Comparison of ENCODE assay signal across 8 cellular contexts in the genomic region with DNA sequence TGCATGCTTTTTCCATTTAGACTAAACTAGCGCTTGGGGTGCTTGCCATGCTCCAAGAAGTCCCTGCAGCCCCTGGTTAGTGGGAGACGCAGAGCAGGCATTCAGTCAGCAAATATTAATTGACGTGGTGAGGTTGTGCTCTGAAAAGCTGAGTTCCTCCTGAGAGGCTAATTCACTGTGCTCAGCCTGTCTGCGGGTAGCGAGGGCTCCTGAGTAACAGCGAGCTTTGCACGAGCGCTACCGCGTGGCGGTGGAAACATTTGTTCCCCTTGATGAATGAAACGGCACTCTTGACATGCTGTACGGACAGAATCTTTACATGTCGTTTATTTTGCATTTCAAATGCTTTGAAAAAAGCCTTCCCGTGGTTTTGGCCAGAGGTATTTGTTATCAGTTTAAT.
A peak's percentile ranks its signal among the peaks of the same experiment; 100 is the strongest.
DNase-seq lines count a peak whose midpoint lies in the region; ATAC-seq, FAIRE-seq and TF ChIP-seq lines count a peak whose summit lies in the region.

No MANE protein-coding gene starts in this region.

- H3K4me3 ChIP-seq in astrocyte (ENCODE audit: insufficient read depth, low read depth, low read length): no peak overlapping the region

- no peaks in the 10 kb centered on the region for H3K36me3 Mint-ChIP-seq in activated CD4-positive, alpha-beta T cell treated with anti-CD3 and anti-CD28 coated beads, Interleukin-2, amount 10 ng/mL, durations not matched to agents 24 days and 14 days (ENCODE audit: low read depth)
- no peaks in the 10 kb centered on the region for H3K36me3 Mint-ChIP-seq in astrocyte (ENCODE audit: low read depth, unreplicated experiment)

- peak overlapping the region; percentile 59 for H2AFZ ChIP-seq in astrocyte (ENCODE audit: low read depth, low read length)

- no peaks in the 10 kb centered on the region for H4K20me1 ChIP-seq in astrocyte (ENCODE audit: insufficient read depth, low read length)

- intact Hi-C loops in activated CD4-positive, alpha-beta T cell treated with anti-CD3 and anti-CD28 coated beads, Interleukin-2, amount 10 ng/mL, durations not matched to agents 24 days and 14 days (cut with micrococcal nuclease): no loop called here

- H3K4me1 Mint-ChIP-seq in activated CD4-positive, alpha-beta T cell treated with anti-CD3 and anti-CD28 coated beads, Interleukin-2, amount 10 ng/mL, durations not matched to agents 24 days and 14 days: peaks cover 3% of the 10 kb centered on the region
- H3K4me1 Mint-ChIP-seq in astrocyte (ENCODE audit: low read depth, unreplicated experiment): peaks cover 8% of the 10 kb centered on the region

- peak overlapping the region; percentile 69 for H3K4me2 ChIP-seq in astrocyte (ENCODE audit: low read length)

- peaks cover 19% of the 10 kb centered on the region for H3K4me1 ChIP-seq in astrocyte (ENCODE audit: insufficient read depth, low read length)

- peak; percentile 59 for ATAC-seq in stimulated activated naive CD8-positive, alpha-beta T cell treated with anti-CD3 and anti-CD28 coated beads, Interleukin-15, Interleukin-2, amounts not matched to agents 100 U/mL and 50 U/mL, for 24 hours
- ATAC-seq in GM19467 (IDR thresholded peaks at IDR 0.05; ENCODE audit: unreplicated experiment): no peak

- FAIRE-seq in astrocyte (lab: Jason Lieb, UNC): no peak

- H3K36me3 ChIP-seq in astrocyte (ENCODE audit: insufficient read depth, low read length): no peaks in the 10 kb centered on the region

- peak overlapping the region; percentile 54 for H3K9ac ChIP-seq in astrocyte (ENCODE audit: low read length)

- H3K27ac Mint-ChIP-seq in activated CD4-positive, alpha-beta T cell treated with anti-CD3 and anti-CD28 coated beads, Interleukin-2, amount 10 ng/mL, durations not matched to agents 24 days and 14 days: no peak overlapping the region
- H3K27ac Mint-ChIP-seq in astrocyte (ENCODE audit: unreplicated experiment): no peak overlapping the region

- H3K79me2 ChIP-seq in astrocyte (ENCODE audit: insufficient read depth, low read length): no peaks in the 10 kb centered on the region

- DNase-seq in activated CD4-positive, alpha-beta T cell treated with anti-CD3 and anti-CD28 coated beads, Interleukin-2, amount 10 ng/mL, durations not matched to agents 24 days and 14 days: peak; percentile 61
- DNase-seq in activated CD4-positive, alpha-beta T cell treated with anti-CD3 and anti-CD28 coated beads, Interleukin-2, amount 50 U/mL, for 1 hour: no peak
- peak; percentile 84 for DNase-seq in astrocyte (ENCODE audit: low read depth)
- peak; percentile 63 for DNase-seq in islet precursor cell
- peak; percentile 26 for DNase-seq in stimulated activated naive CD8-positive, alpha-beta T cell treated with anti-CD3 and anti-CD28 coated beads, Interleukin-15, Interleukin-2, amounts not matched to agents 100 U/mL and 50 U/mL, for 24 hours
- DNase-seq in KG1 (lab: John Stamatoyannopoulos, UW): no peak
- DNase-seq in A172 (ENCODE audit: low spot score): no peak

- H3K4me3 Mint-ChIP-seq in activated CD4-positive, alpha-beta T cell treated with anti-CD3 and anti-CD28 coated beads, Interleukin-2, amount 10 ng/mL, durations not matched to agents 24 days and 14 days: no peak overlapping the region
- H3K4me3 Mint-ChIP-seq in astrocyte (ENCODE audit: unreplicated experiment): no peak overlapping the region

- no peaks in the 10 kb centered on the region for H3K9me3 Mint-ChIP-seq in activated CD4-positive, alpha-beta T cell treated with anti-CD3 and anti-CD28 coated beads, Interleukin-2, amount 10 ng/mL, durations not matched to agents 24 days and 14 days
- H3K9me3 Mint-ChIP-seq in astrocyte (ENCODE audit: unreplicated experiment): peaks cover 4% of the 10 kb centered on the region

- peak overlapping the region; percentile 67 for H3K27ac ChIP-seq in astrocyte (ENCODE audit: low read depth, low read length)

- H3K27me3 ChIP-seq in astrocyte (ENCODE audit: insufficient read depth, low read length): no peaks in the 10 kb centered on the region

- no peaks in the 10 kb centered on the region for H3K9me3 ChIP-seq in astrocyte (ENCODE audit: insufficient read depth, low read depth, low read length)

- peak; percentile 24 for TF ChIP-seq CTCF in astrocyte (IDR thresholded peaks at IDR 0.05; ENCODE audit: insufficient read depth, low read depth, low read length)

- H3K27me3 Mint-ChIP-seq in activated CD4-positive, alpha-beta T cell treated with anti-CD3 and anti-CD28 coated beads, Interleukin-2, amount 10 ng/mL, durations not matched to agents 24 days and 14 days: no peaks in the 10 kb centered on the region
- H3K27me3 Mint-ChIP-seq in astrocyte (ENCODE audit: low read depth, unreplicated experiment): peaks cover 4% of the 10 kb centered on the region

Comparison
In these comparisons a context has a peak if more than half of its experiments do, and no peak if none do; other contexts are left out.
1. DNase-seq: peak in activated CD4-positive, alpha-beta T cell treated with anti-CD3 and anti-CD28 coated beads, Interleukin-2, amount 10 ng/mL, durations not matched to agents 24 days and 14 days (single experiment), astrocyte (single experiment), islet precursor cell (single experiment) and stimulated activated naive CD8-positive, alpha-beta T cell treated with anti-CD3 and anti-CD28 coated beads, Interleukin-15, Interleukin-2, amounts not matched to agents 100 U/mL and 50 U/mL, for 24 hours (single experiment); none in activated CD4-positive, alpha-beta T cell treated with anti-CD3 and anti-CD28 coated beads, Interleukin-2, amount 50 U/mL, for 1 hour (single experiment), KG1 (single experiment) and A172 (single experiment).